20 cellular contexts compared by ENCODE assay signal in genomic region chr21:14734191-14734590, GRCh38.
DNase-seq lines count a peak whose midpoint lies in the region; ATAC-seq, FAIRE-seq and TF ChIP-seq lines count a peak whose summit lies in the region.
"Had no signal": no experiment of that assay in that cellular context is flagged by ENCODE, and none has a peak within 500 bp of the region (broad histone marks: within the 10 kb centered on the region; RNA-seq: fewer than 3 reads in every experiment).

No MANE protein-coding gene starts in this region.

- WGBS in small intestine, 3 donors, result 73 to 87% (median 84%) methylated on average over 3 of the region's 3 CpGs

- no peaks in the 10 kb centered on the region for H3K9me3 ChIP-seq in SU-DHL-6 (ENCODE audit: insufficient read depth, low read length)
- H3K9me3 ChIP-seq in small intestine (ENCODE audit: control insufficient read depth, low read depth), result no peaks in the 10 kb centered on the region
- H3K9me3 ChIP-seq: gastrocnemius medialis, neutrophil had no signal

- no peaks in the 10 kb centered on the region for H3F3A ChIP-seq in SU-DHL-6 (ENCODE audit: insufficient read depth)

- peak; percentile 32 to 52 for ATAC-seq in activated T-cell treated with anti-CD3 and anti-CD28 coated beads, Interleukin-2, amount 50 U/mL, for 72 hours (replicated peaks in 1 of 2)
- peak; percentile 53 for ATAC-seq in HG03442 (IDR thresholded peaks at IDR 0.05; ENCODE audit: unreplicated experiment)
- ATAC-seq in stimulated activated effector memory CD8-positive, alpha-beta T cell treated with anti-CD3 and anti-CD28 coated beads, Interleukin-12 subunit alpha, Interleukin-12 subunit beta, amount 100 ng/mL, for 72 hours, result peak; percentile 71
- ATAC-seq: gastrocnemius medialis, sciatic nerve had no signal

- H3K9me2 ChIP-seq in SU-DHL-6 (replicated peaks; ENCODE audit: insufficient read depth, low read length), result no peaks in the 10 kb centered on the region

- H3K9ac ChIP-seq in SU-DHL-6 (ENCODE audit: low read length), result no peak overlapping the region

- H3K27me3 ChIP-seq in SU-DHL-6 (ENCODE audit: low read length) (no peaks in the 10 kb centered on the region), small intestine (ENCODE audit: control insufficient read depth in 2 of 2, insufficient read depth in 2 of 2, low read length in 2 of 2) (no peaks in the 10 kb centered on the region)
- H3K27me3 ChIP-seq: gastrocnemius medialis, neutrophil had no signal

- FAIRE-seq in frontal cortex (lab: Jason Lieb, UNC) (no peak), small intestine (lab: Jason Lieb, UNC) (no peak)
- FAIRE-seq: G401.6 had no signal

- H3K36me3 ChIP-seq in SU-DHL-6 (ENCODE audit: low read length), result no peaks in the 10 kb centered on the region
- H3K36me3 ChIP-seq in small intestine (ENCODE audit: control insufficient read depth in 2 of 2, insufficient read depth in 2 of 2, low read length in 2 of 2), result no peaks in the 10 kb centered on the region
- H3K36me3 ChIP-seq: gastrocnemius medialis, neutrophil had no signal

- H3K4me3 ChIP-seq in SU-DHL-6 (ENCODE audit: insufficient read depth, low read length, poor library complexity, severe bottlenecking), result no peak overlapping the region
- H3K4me3 ChIP-seq in small intestine (ENCODE audit: low read depth in 1 of 2, low read length in 2 of 2), result no peak overlapping the region
- H3K4me3 ChIP-seq: gastrocnemius medialis had no signal

- H3K27ac Mint-ChIP-seq in activated T-cell treated with anti-CD3 and anti-CD28 coated beads, Interleukin-2, amount 50 U/mL, for 72 hours, result no peak overlapping the region
- H3K27ac Mint-ChIP-seq in stimulated activated effector memory CD8-positive, alpha-beta T cell treated with anti-CD3 and anti-CD28 coated beads, Interleukin-12 subunit alpha, Interleukin-12 subunit beta, amount 100 ng/mL, for 72 hours, result no peak overlapping the region
- H3K27ac Mint-ChIP-seq: activated naive CD4-positive, alpha-beta T cell treated with anti-CD3 and anti-CD28 coated beads, Interleukin-2, amount 50 U/mL, for 24 hours; immature natural killer cell had no signal

- H3K4me2 ChIP-seq in SU-DHL-6 (ENCODE audit: low read depth, low read length, poor library complexity, severe bottlenecking), result no peak overlapping the region

- H4K20me1 ChIP-seq in SU-DHL-6 (ENCODE audit: low read depth, low read length), result no peaks in the 10 kb centered on the region

- no peaks in the 10 kb centered on the region for H3K27me3 Mint-ChIP-seq in activated T-cell treated with anti-CD3 and anti-CD28 coated beads, Interleukin-2, amount 50 U/mL, for 72 hours (ENCODE audit: low read depth)
- H3K27me3 Mint-ChIP-seq: activated naive CD4-positive, alpha-beta T cell treated with anti-CD3 and anti-CD28 coated beads, Interleukin-2, amount 50 U/mL, for 24 hours had no signal

- H2AFZ ChIP-seq in SU-DHL-6 (ENCODE audit: low read depth, low read length, severe bottlenecking), result peak overlapping the region; percentile 31

- TF ChIP-seq CTCF in SU-DHL-6 (IDR thresholded peaks at IDR 0.05; ENCODE audit: insufficient read depth, low read length, poor library complexity, severe bottlenecking), result no peak

- no peaks in the 10 kb centered on the region for H3K79me2 ChIP-seq in SU-DHL-6 (ENCODE audit: insufficient read depth, low read length)

- H3K36me3 Mint-ChIP-seq in activated T-cell treated with anti-CD3 and anti-CD28 coated beads, Interleukin-2, amount 50 U/mL, for 72 hours (ENCODE audit: insufficient read depth in 2 of 2), result no peaks in the 10 kb centered on the region
- no peaks in the 10 kb centered on the region for H3K36me3 Mint-ChIP-seq in stimulated activated effector memory CD8-positive, alpha-beta T cell treated with anti-CD3 and anti-CD28 coated beads, Interleukin-12 subunit alpha, Interleukin-12 subunit beta, amount 100 ng/mL, for 72 hours
- H3K36me3 Mint-ChIP-seq: activated naive CD4-positive, alpha-beta T cell treated with anti-CD3 and anti-CD28 coated beads, Interleukin-2, amount 50 U/mL, for 24 hours; immature natural killer cell had no signal

- H3K4me1 Mint-ChIP-seq in activated T-cell treated with anti-CD3 and anti-CD28 coated beads, Interleukin-2, amount 50 U/mL, for 72 hours (ENCODE audit: low read depth), result peaks cover 45% of the 10 kb centered on the region
- peaks cover 18% of the 10 kb centered on the region for H3K4me1 Mint-ChIP-seq in stimulated activated effector memory CD8-positive, alpha-beta T cell treated with anti-CD3 and anti-CD28 coated beads, Interleukin-12 subunit alpha, Interleukin-12 subunit beta, amount 100 ng/mL, for 72 hours
- H3K4me1 Mint-ChIP-seq: immature natural killer cell had no signal

- DNase-seq in activated T-cell treated with anti-CD3 and anti-CD28 coated beads, Interleukin-2, amount 50 U/mL, for 72 hours, result peak in 1 of 2 donors; percentile 5
- DNase-seq in activated T-cell treated with anti-CD3 and anti-CD28 coated beads for 4 hours (no peak), frontal cortex (ENCODE audit: low spot score in 2 of 2) (no peak), small intestine (no peak), COLO829 (ENCODE audit: low spot score) (no peak)
- DNase-seq in stimulated activated effector memory CD8-positive, alpha-beta T cell treated with anti-CD3 and anti-CD28 coated beads, Interleukin-12 subunit alpha, Interleukin-12 subunit beta, amount 100 ng/mL, for 72 hours (ENCODE audit: low spot score in 2 of 2), result no peak
- DNase-seq: ACHN; activated CD8-positive, alpha-beta memory T cell treated with anti-CD3 and anti-CD28 coated beads for 24 hours; gastrocnemius medialis; immature natural killer cell; IMR-90; mesendoderm; NCI-H1436; NCI-H446 had no signal

- H3K4me1 ChIP-seq in small intestine (ENCODE audit: control insufficient read depth in 2 of 2, insufficient read depth in 1 of 2, low read depth in 1 of 2, low read length in 1 of 2), result no peaks in the 10 kb centered on the region
- H3K4me1 ChIP-seq: gastrocnemius medialis had no signal

- H3K9me3 Mint-ChIP-seq in activated T-cell treated with anti-CD3 and anti-CD28 coated beads, Interleukin-2, amount 50 U/mL, for 72 hours, result no peaks in the 10 kb centered on the region
- no peaks in the 10 kb centered on the region for H3K9me3 Mint-ChIP-seq in stimulated activated effector memory CD8-positive, alpha-beta T cell treated with anti-CD3 and anti-CD28 coated beads, Interleukin-12 subunit alpha, Interleukin-12 subunit beta, amount 100 ng/mL, for 72 hours
- H3K9me3 Mint-ChIP-seq: activated naive CD4-positive, alpha-beta T cell treated with anti-CD3 and anti-CD28 coated beads, Interleukin-2, amount 50 U/mL, for 24 hours; immature natural killer cell had no signal

- H3K4me3 Mint-ChIP-seq in activated T-cell treated with anti-CD3 and anti-CD28 coated beads, Interleukin-2, amount 50 U/mL, for 72 hours, result no peak overlapping the region
- H3K4me3 Mint-ChIP-seq in stimulated activated effector memory CD8-positive, alpha-beta T cell treated with anti-CD3 and anti-CD28 coated beads, Interleukin-12 subunit alpha, Interleukin-12 subunit beta, amount 100 ng/mL, for 72 hours, result no peak overlapping the region
- H3K4me3 Mint-ChIP-seq: activated naive CD4-positive, alpha-beta T cell treated with anti-CD3 and anti-CD28 coated beads, Interleukin-2, amount 50 U/mL, for 24 hours; immature natural killer cell had no signal

- H3K27ac ChIP-seq in SU-DHL-6 (ENCODE audit: low read depth, low read length) (no peak overlapping the region), small intestine (ENCODE audit: low read depth in 1 of 2, low read length in 1 of 2) (no peak overlapping the region)
- H3K27ac ChIP-seq: gastrocnemius medialis, neutrophil had no signal
